Comparison of ENCODE assay signal across 1 cellular context in the genomic region with DNA sequence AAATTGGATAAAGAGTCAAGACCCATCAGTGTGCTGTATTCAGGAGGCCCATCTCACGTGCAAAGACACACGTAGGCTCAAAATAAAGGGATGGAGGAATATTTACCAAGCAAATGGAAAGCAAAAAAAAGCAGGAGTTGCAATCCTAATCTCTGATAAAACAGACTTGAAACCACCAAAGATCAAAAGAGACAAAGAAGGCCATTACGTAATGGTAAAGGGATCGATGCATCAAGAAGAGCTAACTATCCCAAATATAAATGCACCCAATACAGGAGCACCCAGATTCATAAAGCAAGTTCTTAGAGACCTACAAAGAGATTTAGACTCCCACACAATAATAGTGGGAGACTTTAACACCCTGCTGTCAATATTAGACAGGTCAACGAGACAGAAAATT. TPM values are rescaled to one million over a fixed set of nuclear protein-coding genes. Genes with fewer than 3 reads are reported as not detected.
"Had no signal": no experiment of that assay in that cellular context is flagged by ENCODE, and none has a peak within 500 bp of the region (broad histone marks: within the 10 kb centered on the region; RNA-seq: fewer than 3 reads in every experiment).

No MANE protein-coding gene starts in this region.

RNA-seq across cellular contexts. Expression of gene ZNF107, which starts 3.8 kb away (rescaled TPM):
- total RNA-seq: H7 had no signal
